1 cellular context compared by ENCODE assay signal in the genomic region with DNA sequence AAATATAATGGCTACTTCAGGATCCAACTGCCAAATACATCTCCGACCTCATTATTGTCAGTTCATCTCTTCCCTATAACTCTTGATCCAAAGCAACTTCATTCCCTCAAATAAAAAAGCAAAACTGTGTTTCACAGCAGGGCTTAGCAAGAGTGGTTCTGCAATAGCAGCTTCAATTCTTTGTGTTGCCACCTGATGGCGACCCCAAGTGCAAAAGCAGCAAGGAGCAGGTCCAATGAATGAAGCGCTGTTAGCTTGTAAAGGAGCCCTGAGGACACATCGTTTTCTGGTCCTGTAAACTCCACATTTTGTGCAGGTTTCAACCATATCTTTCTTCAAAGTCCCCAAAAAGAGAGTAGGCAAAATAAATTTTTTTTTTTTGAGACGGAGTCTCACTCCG.
TF ChIP-seq lines count a peak whose summit lies in the region.

No MANE protein-coding gene starts in this region.

TF ChIP-seq in IMR-90, 13 proteins besides CTCF, POLR2A, EP300 and RAD21:
- TF ChIP-seq ELK1 (IDR thresholded peaks at IDR 0.05; ENCODE audit: borderline replicate concordance, low read depth, low read length) = no peak
- TF ChIP-seq NFE2L2 (IDR thresholded peaks at IDR 0.05; ENCODE audit: low read depth, low read length) = no peak
- TF ChIP-seq RFX5 (IDR thresholded peaks at IDR 0.05; ENCODE audit: low read depth, low read length) = no peak
- TF ChIP-seq, protein P1, sequence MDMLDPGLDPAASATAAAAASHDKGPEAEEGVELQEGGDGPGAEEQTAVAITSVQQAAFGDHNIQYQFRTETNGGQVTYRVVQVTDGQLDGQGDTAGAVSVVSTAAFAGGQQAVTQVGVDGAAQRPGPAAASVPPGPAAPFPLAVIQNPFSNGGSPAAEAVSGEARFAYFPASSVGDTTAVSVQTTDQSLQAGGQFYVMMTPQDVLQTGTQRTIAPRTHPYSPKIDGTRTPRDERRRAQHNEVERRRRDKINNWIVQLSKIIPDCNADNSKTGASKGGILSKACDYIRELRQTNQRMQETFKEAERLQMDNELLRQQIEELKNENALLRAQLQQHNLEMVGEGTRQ (IDR thresholded peaks at IDR 0.05; ENCODE audit: low read depth, low read length) = no peak
- no peak for TF ChIP-seq BHLHE40 (IDR thresholded peaks at IDR 0.05; ENCODE audit: low read depth, low read length)
- no peak for TF ChIP-seq MAZ (IDR thresholded peaks at IDR 0.05; ENCODE audit: borderline replicate concordance, low read depth, low read length)
- no peak for TF ChIP-seq CEBPB (IDR thresholded peaks at IDR 0.05; ENCODE audit: low read depth, low read length)
- no peak for TF ChIP-seq MAFK (IDR thresholded peaks at IDR 0.05; ENCODE audit: low read depth, low read length)
- TF ChIP-seq CHD1 (IDR thresholded peaks at IDR 0.05; ENCODE audit: low read depth, low read length) = no peak
- TF ChIP-seq RCOR1 (IDR thresholded peaks at IDR 0.05; ENCODE audit: insufficient replicate concordance, low read length) = no peak
- TF ChIP-seq SMC3 (IDR thresholded peaks at IDR 0.05; ENCODE audit: low read depth, low read length) = no peak
- TF ChIP-seq FOS (IDR thresholded peaks at IDR 0.05; ENCODE audit: low read depth, low read length) = no peak
- no peak for TF ChIP-seq MXI1 (IDR thresholded peaks at IDR 0.05; ENCODE audit: borderline replicate concordance, low read depth, low read length)
TF ChIP-seq in IMR-90: peak in this region for 0.
